11 cellular contexts compared by ENCODE assay signal in the genomic region with DNA sequence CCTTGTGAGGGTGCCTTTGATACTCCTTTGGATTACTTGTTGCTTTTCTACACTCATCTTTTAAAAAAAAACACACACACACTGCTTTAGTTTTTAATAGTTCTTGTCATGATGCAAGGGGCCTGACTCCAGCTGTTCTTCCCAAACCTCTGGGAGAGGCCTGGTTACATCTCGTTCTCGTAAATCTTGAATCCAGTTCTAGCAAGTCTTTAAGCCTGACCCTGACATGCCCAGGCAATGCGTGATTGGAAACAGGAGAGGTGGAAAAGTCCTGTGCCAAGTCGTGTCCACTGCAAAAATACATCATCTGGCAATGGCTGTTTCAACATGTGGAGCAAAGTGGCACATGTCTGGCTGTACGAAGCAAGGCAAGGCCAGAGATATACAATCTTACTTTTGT.
DNase-seq lines count a peak whose midpoint lies in the region; TF ChIP-seq lines count a peak whose summit lies in the region.
"Had no signal": no experiment of that assay in that cellular context is flagged by ENCODE, and none has a peak within 500 bp of the region (broad histone marks: within the 10 kb centered on the region; RNA-seq: fewer than 3 reads in every experiment).

No MANE protein-coding gene starts in this region.

- no peak overlapping the region for H3K4me2 ChIP-seq in OCI-LY7 (ENCODE audit: low read length)

- no peaks in the 10 kb centered on the region for H3K9me2 ChIP-seq in OCI-LY7 (ENCODE audit: insufficient read depth, low read length)

- H3K36me3 ChIP-seq in right atrium auricular region (no peaks in the 10 kb centered on the region), OCI-LY7 (ENCODE audit: insufficient read depth, low read length) (no peaks in the 10 kb centered on the region)

- no peak overlapping the region for H2AFZ ChIP-seq in OCI-LY7 (ENCODE audit: low read length)

- H4K20me1 ChIP-seq in OCI-LY7 (ENCODE audit: insufficient read depth, low read length), result no peaks in the 10 kb centered on the region

- TF ChIP-seq CTCF in cardiac fibroblast (IDR thresholded peaks at IDR 0.05; ENCODE audit: low read depth, low read length) (no peak), right atrium auricular region (IDR thresholded peaks at IDR 0.05) (no peak), OCI-LY7 (conservative IDR thresholded peaks at IDR 0.05; ENCODE audit: low read length) (no peak)

- no TSS peak for BruUV-seq in OCI-LY7 (replicated peaks; lab: Mats Ljungman, UMichigan)

- peak; percentile 96 for DNase-seq in DMS79 (lab: John Stamatoyannopoulos, UW)
- DNase-seq in cardiac fibroblast (ENCODE audit: low read depth in 2 of 2), result peak; percentile 9 to 20
- DNase-seq in right atrium auricular region (ENCODE audit: low spot score), result peak; percentile 59
- peak; percentile 87 for DNase-seq in skeletal muscle cell (ENCODE audit: low read depth)
- no peak for DNase-seq in MV-4-11 (lab: John Stamatoyannopoulos, UW)
- no peak for DNase-seq in OCI-LY7 (ENCODE audit: low spot score)
- no peak for DNase-seq in NOMO-1 (lab: John Stamatoyannopoulos, UW; ENCODE audit: unreplicated experiment in 2 of 2)
- DNase-seq in T1000 (lab: John Stamatoyannopoulos, UW), result no peak
- DNase-seq: activated CD4-positive, CD25-positive, alpha-beta regulatory T cell treated with anti-CD3 and anti-CD28 coated beads, Interleukin-2, amount 50 U/mL, for 72 hours; stimulated activated CD4-positive, alpha-beta T cell treated with anti-CD3 and anti-CD28 coated beads, Interleukin-15, amount 100 ng/mL, for 24 hours had no signal

- no peaks in the 10 kb centered on the region for H3K9me3 ChIP-seq in right atrium auricular region
- H3K9me3 ChIP-seq in OCI-LY7 (ENCODE audit: low read length), result no peaks in the 10 kb centered on the region

- CTCF ChIA-PET in OCI-LY7 (lab: Charles Lee; ENCODE audit: unreplicated experiment), result no interaction called here

- H3K4me1 ChIP-seq in right atrium auricular region, result no peaks in the 10 kb centered on the region
- H3K4me1 ChIP-seq in OCI-LY7 (ENCODE audit: insufficient read depth, low read length, poor library complexity, severe bottlenecking), result no peaks in the 10 kb centered on the region

- no peaks in the 10 kb centered on the region for H3K79me2 ChIP-seq in OCI-LY7 (ENCODE audit: insufficient read depth, low read depth, low read length)

- H3K27ac ChIP-seq in right atrium auricular region, result peak overlapping the region; percentile 48 to 66
- no peak overlapping the region for H3K27ac ChIP-seq in OCI-LY7 (ENCODE audit: low read depth, low read length, poor library complexity, severe bottlenecking)
- H3K27ac ChIP-seq: SK-N-MC had no signal

- intact Hi-C loops in OCI-LY7 (cut with micrococcal nuclease; ENCODE audit: unreplicated experiment), result no loop called here

- no peaks in the 10 kb centered on the region for H3K27me3 ChIP-seq in right atrium auricular region

- POLR2A ChIA-PET in OCI-LY7 (lab: Charles Lee), result no interaction called here

- H3K4me3 ChIP-seq in cardiac fibroblast (replicated peaks in 1 of 2; ENCODE audit: low read depth in 2 of 2, low read length in 2 of 2), result no peak overlapping the region
- H3K4me3 ChIP-seq in right atrium auricular region, result no peak overlapping the region
- H3K4me3 ChIP-seq in skeletal muscle cell (ENCODE audit: low read depth, low read length), result no peak overlapping the region
- no peak overlapping the region for H3K4me3 ChIP-seq in OCI-LY7 (ENCODE audit: low read depth, low read length, poor library complexity, severe bottlenecking)
- H3K4me3 ChIP-seq: SK-N-MC had no signal

Comparison
In these comparisons a context has a peak if more than half of its experiments do, and no peak if none do; other contexts are left out.
1. DNase-seq: peak in DMS79 (single experiment), cardiac fibroblast (2 of 2), right atrium auricular region (single experiment) and skeletal muscle cell (single experiment); none in MV-4-11 (single experiment), OCI-LY7 (single experiment), NOMO-1 (0 of 2) and T1000 (single experiment).